ENCODE assay signal across 8 cellular contexts in genomic region chr2:84314901-84315330, GRCh38.
DNase-seq lines count a peak whose midpoint lies in the region; ATAC-seq lines count a peak whose summit lies in the region.

No MANE protein-coding gene starts in this region.

- H3K36me3 Mint-ChIP-seq in T-helper 17 cell (ENCODE audit: low read depth) = no peaks in the 10 kb centered on the region

- DNase-seq in NCI-H2081 (lab: John Stamatoyannopoulos, UW) = peak; percentile 80 to 82
- DNase-seq in NCI-H2081 treated with DMSO at 0.1 percent for 48 hours (lab: John Stamatoyannopoulos, UW) = no peak
- DNase-seq in NCI-H1048 (lab: John Stamatoyannopoulos, UW) = peak; percentile 74
- DNase-seq in T-helper 17 cell = peak; percentile 40 to 69 (median 48)
- DNase-seq in amygdala (lab: John Stamatoyannopoulos, UW) = peak in 55 of 56 donors; percentile 3 to 87 (median 64)
- peak; percentile 63 to 71 for DNase-seq in hippocampal formation (lab: John Stamatoyannopoulos, UW)
- peak; percentile 46 for DNase-seq in smooth muscle cell of the brain vasculature (ENCODE audit: low read depth, low spot score)

- H3K27me3 Mint-ChIP-seq in T-helper 17 cell = peaks cover 30% of the 10 kb centered on the region

- no peak overlapping the region for H3K4me3 Mint-ChIP-seq in T-helper 17 cell

- H3K4me1 Mint-ChIP-seq in T-helper 17 cell = peaks cover 4% of the 10 kb centered on the region

- no peaks in the 10 kb centered on the region for H3K9me3 ChIP-seq in T-helper 17 cell (ENCODE audit: control insufficient read depth, low read length, poor library complexity, severe bottlenecking)

- ATAC-seq in HG02610 (IDR thresholded peaks at IDR 0.05; ENCODE audit: unreplicated experiment) = peak; percentile 97
- peak; percentile 88 for ATAC-seq in T-helper 17 cell

- H3K27ac Mint-ChIP-seq in T-helper 17 cell = peak overlapping the region; percentile 57
